ENCODE assay signal across 30 cellular contexts in genomic region chr20:48329216-48329615, GRCh38.
"Had no signal": no experiment of that assay in that cellular context is flagged by ENCODE, and none has a peak within 500 bp of the region (broad histone marks: within the 10 kb centered on the region; RNA-seq: fewer than 3 reads in every experiment).

No MANE protein-coding gene starts in this region.

- H3K9me3 Mint-ChIP-seq: natural killer cell; nephron; stimulated activated memory B cell treated with anti-CD40 and anti-IgM and Interleukin-4, amounts not matched to agents 10 μg/mL and 1 μg/mL and 100 μg/mL, for 72 hours; stimulated activated naive CD8-positive, alpha-beta T cell treated with anti-CD3 and anti-CD28 coated beads, Interleukin-15, amount 100 ng/mL, for 72 hours had no signal

- H3K9ac ChIP-seq: neural progenitor cell, parathyroid adenoma had no signal

- H2AFZ ChIP-seq: neural progenitor cell, parathyroid adenoma had no signal

- H3K4me3 Mint-ChIP-seq: natural killer cell; nephron; neural progenitor cell; stimulated activated memory B cell treated with anti-CD40 and anti-IgM and Interleukin-4, amounts not matched to agents 10 μg/mL and 1 μg/mL and 100 μg/mL, for 72 hours; stimulated activated naive CD8-positive, alpha-beta T cell treated with anti-CD3 and anti-CD28 coated beads, Interleukin-15, amount 100 ng/mL, for 72 hours; type B pancreatic cell had no signal

- H3K79me2 ChIP-seq: parathyroid adenoma had no signal

- H3K36me3 ChIP-seq: neural progenitor cell, ovary, spleen, suprapubic skin, tibial artery, transverse colon, upper lobe of right lung, uterus had no signal

- H3K4me2 ChIP-seq: neural progenitor cell, smooth muscle cell had no signal

- H3K27ac Mint-ChIP-seq: natural killer cell; nephron; neural progenitor cell; stimulated activated memory B cell treated with anti-CD40 and anti-IgM and Interleukin-4, amounts not matched to agents 10 μg/mL and 1 μg/mL and 100 μg/mL, for 72 hours; stimulated activated naive CD8-positive, alpha-beta T cell treated with anti-CD3 and anti-CD28 coated beads, Interleukin-15, amount 100 ng/mL, for 72 hours had no signal

- H3K9me3 ChIP-seq: ovary, psoas muscle, spleen, suprapubic skin, testis, tibial artery, transverse colon, upper lobe of right lung, uterus had no signal

- H3K36me3 Mint-ChIP-seq: natural killer cell; neural progenitor cell; stimulated activated memory B cell treated with anti-CD40 and anti-IgM and Interleukin-4, amounts not matched to agents 10 μg/mL and 1 μg/mL and 100 μg/mL, for 72 hours; type B pancreatic cell had no signal

- H3K4me1 ChIP-seq: parathyroid adenoma, psoas muscle, spleen, transverse colon, upper lobe of right lung, uterus had no signal

- H3K27me3 ChIP-seq: neural progenitor cell, ovary, suprapubic skin, testis, uterus had no signal

- DNase-seq: natural killer cell; occipital lobe; posterior cingulate gyrus; psoas muscle; spleen; stimulated activated CD4-positive, alpha-beta T cell treated with anti-CD3 and anti-CD28 coated beads, Interleukin-12 subunit alpha, Interleukin-12 subunit beta, amount 100 ng/mL, for 4 hours; stimulated activated CD4-positive, alpha-beta T cell treated with anti-CD3 and anti-CD28 coated beads, Interleukin-1b, Interleukin-23, amount 100 ng/mL, for 48 hours; stimulated activated CD4-positive, alpha-beta T cell treated with anti-CD3 and anti-CD28 coated beads, Interleukin-4, amount 100 ng/mL, for 1 hour; stimulated activated CD4-positive, alpha-beta T cell treated with anti-CD3 and anti-CD28 coated beads, Interleukin-4, amount 100 ng/mL, for 4 hours; stimulated activated CD8-positive, alpha-beta memory T cell treated with anti-CD3 and anti-CD28 coated beads, Interleukin-4, amount 100 ng/mL, for 48 hours; stimulated activated naive CD4-positive, alpha-beta T cell; stimulated activated naive CD8-positive, alpha-beta T cell treated with anti-CD3 and anti-CD28 coated beads, Interleukin-15, amount 100 ng/mL, for 72 hours; substantia nigra; testis; tibial artery; transverse colon; uterus had no signal

- H3K4me3 ChIP-seq: neural progenitor cell, ovary, psoas muscle, skin epidermis, smooth muscle cell, spleen, suprapubic skin, testis, tibial artery, transverse colon, upper lobe of right lung, uterus had no signal

- H3K4me1 Mint-ChIP-seq: natural killer cell; stimulated activated memory B cell treated with anti-CD40 and anti-IgM and Interleukin-4, amounts not matched to agents 10 μg/mL and 1 μg/mL and 100 μg/mL, for 72 hours; stimulated activated naive CD8-positive, alpha-beta T cell treated with anti-CD3 and anti-CD28 coated beads, Interleukin-15, amount 100 ng/mL, for 72 hours had no signal

- ATAC-seq: natural killer cell; psoas muscle; right cardiac atrium; sciatic nerve; stimulated activated memory B cell treated with anti-CD40 and anti-IgM and Interleukin-4, amounts not matched to agents 10 μg/mL and 1 μg/mL and 100 μg/mL, for 72 hours; stimulated activated naive CD8-positive, alpha-beta T cell treated with anti-CD3 and anti-CD28 coated beads, Interleukin-15, amount 100 ng/mL, for 72 hours; stimulated activated naive CD8-positive, alpha-beta T cell treated with anti-CD3 and anti-CD28 coated beads, Interleukin-15, Interleukin-2, amounts not matched to agents 100 U/mL and 50 U/mL, for 24 hours had no signal

- H3K27ac ChIP-seq: neural progenitor cell, ovary, parathyroid adenoma, psoas muscle, skin epidermis, spleen, suprapubic skin, testis, tibial artery, transverse colon, upper lobe of right lung, uterus had no signal
